Comparison of ENCODE assay signal across 8 cellular contexts in the genomic region with DNA sequence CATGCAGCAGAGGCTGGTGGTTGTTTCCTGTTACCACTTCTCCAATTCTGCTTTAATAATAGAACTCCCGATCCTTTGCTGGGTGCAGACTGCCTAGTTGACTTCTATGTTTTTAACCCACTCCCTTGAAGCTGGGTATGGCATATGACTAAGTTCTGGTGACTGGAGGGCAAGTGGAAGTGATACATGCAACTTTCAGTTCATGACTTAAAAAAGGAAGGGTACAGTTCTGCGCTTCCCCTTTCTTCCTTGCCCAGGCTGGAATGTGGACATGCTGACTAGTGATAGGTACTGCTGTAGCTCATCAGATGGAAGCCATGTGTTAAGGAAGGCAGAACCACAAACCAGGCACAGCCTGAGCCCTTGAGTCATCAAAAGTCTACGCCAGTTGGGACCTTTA. TPM values are rescaled to one million over a fixed set of nuclear protein-coding genes. Genes with fewer than 3 reads are reported as not detected.
DNase-seq lines count a peak whose midpoint lies in the region; ATAC-seq and FAIRE-seq lines count a peak whose summit lies in the region.

No MANE protein-coding gene starts in this region.

- no peaks in the 10 kb centered on the region for H3K9me3 ChIP-seq in CD4-positive, CD25-positive, alpha-beta regulatory T cell (ENCODE audit: control insufficient read depth in 2 of 2, low read length in 2 of 2)
- H3K9me3 ChIP-seq in mucosa of rectum (ENCODE audit: control insufficient read depth in 2 of 2, low read length in 2 of 2) = no peaks in the 10 kb centered on the region
- H3K9me3 ChIP-seq in small intestine (ENCODE audit: control insufficient read depth, low read depth) = no peaks in the 10 kb centered on the region

- H3K36me3 ChIP-seq in CD4-positive, CD25-positive, alpha-beta regulatory T cell (ENCODE audit: control insufficient read depth, insufficient read depth, low read length) = no peaks in the 10 kb centered on the region
- no peaks in the 10 kb centered on the region for H3K36me3 ChIP-seq in mucosa of rectum (ENCODE audit: control insufficient read depth in 2 of 2, insufficient read depth in 2 of 2, low read length in 2 of 2)
- H3K36me3 ChIP-seq in small intestine (ENCODE audit: control insufficient read depth in 2 of 2, insufficient read depth in 2 of 2, low read length in 2 of 2) = no peaks in the 10 kb centered on the region

- no peak for DNase-seq in CD4-positive, CD25-positive, alpha-beta regulatory T cell
- DNase-seq in UCSD-AML1 (lab: John Stamatoyannopoulos, UW; ENCODE audit: unreplicated experiment) (peak; percentile 62), NCI-H345 (lab: John Stamatoyannopoulos, UW) (no peak), NCI-H187 treated with DMSO at 0.1 percent for 48 hours (lab: John Stamatoyannopoulos, UW) (no peak), small intestine (no peak), NCI-H2107 (lab: John Stamatoyannopoulos, UW) (no peak)

- no peak overlapping the region for H3K4me3 ChIP-seq in CD4-positive, CD25-positive, alpha-beta regulatory T cell (ENCODE audit: low read depth, low read length)
- H3K4me3 ChIP-seq in mucosa of rectum (ENCODE audit: low read length in 2 of 2) = no peak overlapping the region
- no peak overlapping the region for H3K4me3 ChIP-seq in small intestine (ENCODE audit: low read depth in 1 of 2, low read length in 2 of 2)

- H3K9me3 Mint-ChIP-seq in CD4-positive, CD25-positive, alpha-beta regulatory T cell = peaks cover 0 to 2% (median 0%) of the 10 kb centered on the region in 7 donors

- ATAC-seq in CD4-positive, CD25-positive, alpha-beta regulatory T cell (ENCODE audit: low read depth in 2 of 2) = peak; percentile 68 to 69
- peak; percentile 66 for ATAC-seq in HG02588 (IDR thresholded peaks at IDR 0.05; ENCODE audit: unreplicated experiment)

- no peak overlapping the region for H3K9ac ChIP-seq in mucosa of rectum (ENCODE audit: low read depth in 1 of 2, low read length in 2 of 2)

- no peak overlapping the region for H3K27ac ChIP-seq in CD4-positive, CD25-positive, alpha-beta regulatory T cell (ENCODE audit: insufficient read depth, low read length, poor library complexity, severe bottlenecking)
- peak overlapping the region; percentile 19 to 56 for H3K27ac ChIP-seq in mucosa of rectum (ENCODE audit: low read depth in 2 of 2, low read length in 2 of 2)
- H3K27ac ChIP-seq in small intestine (ENCODE audit: low read depth in 1 of 2, low read length in 1 of 2) = peak overlapping the region in 1 of 2 donors; percentile 56

- H3K4me3 Mint-ChIP-seq in CD4-positive, CD25-positive, alpha-beta regulatory T cell = no peak overlapping the region

- H3K27ac Mint-ChIP-seq in CD4-positive, CD25-positive, alpha-beta regulatory T cell = no peak overlapping the region

- H3K36me3 Mint-ChIP-seq in CD4-positive, CD25-positive, alpha-beta regulatory T cell = no peaks in the 10 kb centered on the region

- H3K27me3 ChIP-seq in CD4-positive, CD25-positive, alpha-beta regulatory T cell (ENCODE audit: control insufficient read depth, insufficient read depth, low read length) = peaks cover 5% of the 10 kb centered on the region
- H3K27me3 ChIP-seq in mucosa of rectum (ENCODE audit: control insufficient read depth in 2 of 2, insufficient read depth in 2 of 2, low read length in 2 of 2) = no peaks in the 10 kb centered on the region
- H3K27me3 ChIP-seq in small intestine (ENCODE audit: control insufficient read depth in 2 of 2, insufficient read depth in 2 of 2, low read length in 2 of 2) = no peaks in the 10 kb centered on the region

- WGBS in small intestine, 3 donors = 63 to 82% (median 67%) methylated on average over 3 of the region's 3 CpGs

- H3K4me1 Mint-ChIP-seq in CD4-positive, CD25-positive, alpha-beta regulatory T cell = peaks cover 0 to 6% (median 1%) of the 10 kb centered on the region in 4 donors

- FAIRE-seq in small intestine (lab: Jason Lieb, UNC) = no peak

- H3K4me1 ChIP-seq in CD4-positive, CD25-positive, alpha-beta regulatory T cell (ENCODE audit: control insufficient read depth, insufficient read depth, low read length, poor library complexity, severe bottlenecking) = no peaks in the 10 kb centered on the region
- H3K4me1 ChIP-seq in mucosa of rectum (ENCODE audit: control insufficient read depth in 2 of 2, insufficient read depth in 2 of 2, low read length in 2 of 2) = peaks cover 0 to 5% of the 10 kb centered on the region in 2 donors
- H3K4me1 ChIP-seq in small intestine (ENCODE audit: control insufficient read depth in 2 of 2, insufficient read depth in 1 of 2, low read depth in 1 of 2, low read length in 1 of 2) = no peaks in the 10 kb centered on the region

- H3K27me3 Mint-ChIP-seq in CD4-positive, CD25-positive, alpha-beta regulatory T cell = no peaks in the 10 kb centered on the region

RNA-seq across cellular contexts. Expression of a gene that starts 2.4 kb away (rescaled TPM):
- total RNA-seq in CD4-positive, CD25-positive, alpha-beta regulatory T cell = not detected
- polyA plus RNA-seq in CD4-positive, CD25-positive, alpha-beta regulatory T cell = not detected
- polyA plus RNA-seq in small intestine = 10 to 100 TPM in 2 of 3 donors, 1 to 10 TPM in 1; 4.7 to 93.5 (median 24.9) TPM

Comparison
In these comparisons a context has a peak if more than half of its experiments do, and no peak if none do; other contexts are left out.
1. RNA of a gene that starts 2.4 kb away (polyA plus RNA-seq): 4.7 to 93.5 TPM in small intestine; not detected in CD4-positive, CD25-positive, alpha-beta regulatory T cell; every median in the first group is over 4 times any median in the second.